In genomic region chr6:5843078-5843477, GRCh38 we compare ENCODE assay signal across 3 cellular contexts.
"Had no signal": no experiment of that assay in that cellular context is flagged by ENCODE, and none has a peak within 500 bp of the region (broad histone marks: within the 10 kb centered on the region; RNA-seq: fewer than 3 reads in every experiment).

No MANE protein-coding gene starts in this region.

- DNase-seq: GDM1, GF-D8 had no signal

- ATAC-seq: GM12878 had no signal

- H3K4me3 ChIP-seq: GM12878 had no signal
